ENCODE assay signal across 10 cellular contexts in the genomic region with DNA sequence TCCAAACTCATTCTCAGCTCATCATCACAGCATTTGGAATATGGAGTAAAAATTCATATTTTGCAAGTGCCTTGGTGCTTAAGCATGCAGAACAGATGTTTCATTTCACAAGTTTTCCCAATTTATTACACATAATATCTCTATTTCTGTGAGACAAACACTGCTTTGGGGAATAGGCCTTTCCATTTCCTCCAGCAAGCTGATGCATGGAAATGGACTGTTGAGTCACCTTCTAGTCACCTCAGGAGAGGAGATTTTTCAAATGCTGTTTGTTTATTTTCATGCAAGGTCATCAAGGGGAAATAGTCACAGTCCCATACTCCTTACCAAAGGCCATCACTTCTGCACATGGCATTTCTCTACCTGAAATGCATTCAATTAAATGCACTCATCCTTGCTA. TPM values are rescaled to one million over a fixed set of nuclear protein-coding genes. Genes with fewer than 3 reads are reported as not detected.
A peak's percentile ranks its signal among the peaks of the same experiment; 100 is the strongest.
DNase-seq lines count a peak whose midpoint lies in the region; ATAC-seq, FAIRE-seq and TF ChIP-seq lines count a peak whose summit lies in the region.
"Not testable (repeated sequence)": the region's sequence is repeated elsewhere in the genome, so short reads cannot be mapped to it uniquely, and the experiment has no call there.
"Had no signal": no experiment of that assay in that cellular context is flagged by ENCODE, and none has a peak within 500 bp of the region (broad histone marks: within the 10 kb centered on the region; RNA-seq: fewer than 3 reads in every experiment).

No MANE protein-coding gene starts in this region.

- H2AK5ac ChIP-seq in IMR-90 (ENCODE audit: low read depth, low read length): not testable (repeated sequence)

- H3K79me1 ChIP-seq in IMR-90 (ENCODE audit: low read depth in 1 of 2, low read length in 2 of 2): not testable (repeated sequence)

- H3K4me1 ChIP-seq in GM23248 (ENCODE audit: insufficient read depth); IMR-90 (ENCODE audit: control insufficient read depth, insufficient read depth, low read length); Panc1 (ENCODE audit: control insufficient read depth, insufficient read depth, low read length); gastroesophageal sphincter: not testable (repeated sequence)

- intact Hi-C loops in IMR-90 (cut with micrococcal nuclease): loop anchor here (2.0 kb wide), 1 partner anchor 151 kb away; no protein-coding TSS in a partner anchor
- intact Hi-C loops in Panc1 (cut with micrococcal nuclease; ENCODE audit: unreplicated experiment): not testable (repeated sequence)

- in situ Hi-C loops in GM23248 (cut with MboI); IMR-90 (cut with MboI; ENCODE audit: low sequenced_read_pairs); Panc1 (cut with HindIII; ENCODE audit: low pct_unique_long_range_greater_than_20kb, low sequenced_read_pairs): not testable (repeated sequence)

- H2AK9ac ChIP-seq in IMR-90 (replicated peaks; ENCODE audit: low read depth, low read length, poor library complexity): not testable (repeated sequence)

- H3K18ac ChIP-seq in IMR-90 (ENCODE audit: low read depth, low read length): not testable (repeated sequence)

- ATAC-seq in IMR-90 (ENCODE audit: low read depth) (peak; percentile 67), Panc1 (peak; percentile 67; the same call in 1 of the 2 replicates), gastroesophageal sphincter (peak; percentile 55)

- CTCF ChIA-PET in IMR-90 (lab: Yijun Ruan, JAX); Panc1 (lab: Charles Lee): not testable (repeated sequence)

- H4K5ac ChIP-seq in IMR-90 (ENCODE audit: low read depth, low read length): not testable (repeated sequence)

- not testable (repeated sequence) for H3K56ac ChIP-seq in IMR-90 (ENCODE audit: extremely low read depth, insufficient read depth, low read length)

- H3K9ac ChIP-seq in GM23248; IMR-90 (ENCODE audit: low read depth, low read length): not testable (repeated sequence)

- H3K4me2 ChIP-seq in GM23248 (ENCODE audit: unreplicated experiment); IMR-90 (ENCODE audit: low read depth, low read length): not testable (repeated sequence)

- POLR2A ChIA-PET in IMR-90 (lab: Charles Lee; ENCODE audit: unreplicated experiment); Panc1 (lab: Charles Lee): not testable (repeated sequence)

- not testable (repeated sequence) for TF ChIP-seq EP300 in gastroesophageal sphincter (IDR thresholded peaks at IDR 0.05)

- not testable (repeated sequence) for H3K27me3 ChIP-seq in GM23248 (replicated peaks; ENCODE audit: insufficient read depth); IMR-90 (ENCODE audit: control insufficient read depth, insufficient read depth, low read length); Panc1 (ENCODE audit: control insufficient read depth, insufficient read depth, low read length); bronchial epithelial cell (ENCODE audit: control insufficient read depth, insufficient read depth, low read length); gastroesophageal sphincter

- not testable (repeated sequence) for H4K91ac ChIP-seq in IMR-90 (ENCODE audit: insufficient read depth, low read depth, low read length)

- H3K9me2 ChIP-seq in GM23248 (ENCODE audit: insufficient read depth): not testable (repeated sequence)

- TF ChIP-seq CTCF in IMR-90 (conservative IDR thresholded peaks at IDR 0.05; ENCODE audit: low read depth, low read length); Panc1 (IDR thresholded peaks at IDR 0.05); bronchial epithelial cell (IDR thresholded peaks at IDR 0.05; ENCODE audit: insufficient read depth, low read length, severe bottlenecking); gastroesophageal sphincter (IDR thresholded peaks at IDR 0.05): not testable (repeated sequence)

- DNase-seq in GM23248; Panc1 (ENCODE audit: low read depth, low spot score): not testable (repeated sequence)
- DNase-seq in IMR-90 (peak; percentile 0), bronchial epithelial cell (ENCODE audit: low read depth) (peak; percentile 8)

- dilution Hi-C loops in IMR-90 (cut with HindIII; ENCODE audit: low sequenced_read_pairs, unreplicated experiment): not testable (repeated sequence)

- FAIRE-seq in bronchial epithelial cell (lab: Jason Lieb, UNC): not testable (repeated sequence)

- H4K20me1 ChIP-seq in GM23248 (ENCODE audit: insufficient read depth); IMR-90 (ENCODE audit: insufficient read depth, low read length): not testable (repeated sequence)

- H3K27ac ChIP-seq in GM23248: peak overlapping the region; percentile 15; the same call in 1 of the 2 replicates
- H3K27ac ChIP-seq in IMR-90 (ENCODE audit: insufficient read depth, low read length); Panc1 (ENCODE audit: low read length); gastroesophageal sphincter: not testable (repeated sequence)

- H3K23ac ChIP-seq in IMR-90 (ENCODE audit: low read depth, low read length): not testable (repeated sequence)

- not testable (repeated sequence) for H3K36me3 ChIP-seq in GM23248 (ENCODE audit: low read depth); IMR-90 (ENCODE audit: control insufficient read depth, insufficient read depth, low read length); Panc1 (ENCODE audit: control insufficient read depth, insufficient read depth, low read length); bronchial epithelial cell (ENCODE audit: control insufficient read depth, insufficient read depth, low read length); gastroesophageal sphincter

- H2BK20ac ChIP-seq in IMR-90 (ENCODE audit: low read depth, low read length): not testable (repeated sequence)

- H3K9me1 ChIP-seq in IMR-90 (ENCODE audit: insufficient read depth, low read length): not testable (repeated sequence)

- H4K8ac ChIP-seq in IMR-90 (ENCODE audit: low read depth in 2 of 2, low read length in 2 of 2): not testable (repeated sequence)

- H3F3A ChIP-seq in GM23248 (ENCODE audit: insufficient read depth): not testable (repeated sequence)

- not testable (repeated sequence) for BruUV-seq in IMR-90 (replicated peaks; lab: Mats Ljungman, UMichigan)
- BruUV-seq in Panc1 (replicated peaks; lab: Mats Ljungman, UMichigan): TSS peak; percentile 3

- TF ChIP-seq RAD21 in IMR-90 (IDR thresholded peaks at IDR 0.05; ENCODE audit: low read length): not testable (repeated sequence)

- not testable (repeated sequence) for H3K4ac ChIP-seq in IMR-90 (ENCODE audit: low read depth, low read length)

- not testable (repeated sequence) for H2BK15ac ChIP-seq in IMR-90 (ENCODE audit: low read depth, low read length)

- not testable (repeated sequence) for H2BK120ac ChIP-seq in IMR-90 (ENCODE audit: low read depth, low read length)

- H2BK5ac ChIP-seq in IMR-90 (ENCODE audit: low read depth, low read length, poor library complexity, severe bottlenecking): not testable (repeated sequence)

- H3K14ac ChIP-seq in IMR-90 (replicated peaks; ENCODE audit: low read depth, low read length): not testable (repeated sequence)

- not testable (repeated sequence) for H3K9me3 ChIP-seq in GM23248 (ENCODE audit: low read depth); IMR-90 (ENCODE audit: control insufficient read depth, insufficient read depth, low read length); Panc1 (ENCODE audit: control insufficient read depth, insufficient read depth, low read depth, low read length); gastroesophageal sphincter

- not testable (repeated sequence) for TF ChIP-seq POLR2A in IMR-90 (IDR thresholded peaks at IDR 0.05; ENCODE audit: low read depth, low read length); gastroesophageal sphincter (IDR thresholded peaks at IDR 0.05)

- not testable (repeated sequence) for H3K79me2 ChIP-seq in GM23248 (ENCODE audit: insufficient read depth)

- H2AFZ ChIP-seq in GM23248; IMR-90 (replicated peaks; ENCODE audit: low read length, poor library complexity): not testable (repeated sequence)

- not testable (repeated sequence) for H3K4me3 ChIP-seq in GM23248; IMR-90 (ENCODE audit: insufficient read depth, low read depth, low read length); Panc1 (ENCODE audit: low read depth in 2 of 2, low read length in 2 of 2); bronchial epithelial cell (ENCODE audit: low read depth, low read length); gastroesophageal sphincter

RNA-seq across cellular contexts. Expression of a gene that starts 48.5 kb away (rescaled TPM):
- total RNA-seq in GM23248 (2014; rRNA removed; shearing (Covaris generic)): not detected in 2 replicates
- polyA plus RNA-seq in GM23248 (2016; fragmentation: Nextera tagmentation; extraction: Ambion mirVana): not detected in 2 replicates
- total RNA-seq in IMR-90 (2012; rRNA removed): not detected in 2 replicates
- not detected in 2 replicates for polyA plus RNA-seq in IMR-90 (2012; rRNA removed)
- not detected in 2 replicates for polyA plus RNA-seq in IMR-90 (2012; cell fraction: cytosol; rRNA removed)
- polyA plus RNA-seq in IMR-90 (2012; cell fraction: nucleus; rRNA removed; ENCODE audit: low replicate concordance): 0.05 TPM in 1 of 2 replicates, not detected in the other
- 0.08 TPM for total RNA-seq in Panc1 (2021; ENCODE audit: unreplicated experiment)
- not detected for polyA plus RNA-seq in Panc1 (2012; ENCODE audit: insufficient read length)
- 0.13 TPM in 1 of 2 replicates, not detected in the other for total RNA-seq in bronchial epithelial cell
- under 1 TPM in 1 of 4 donors, not detected in 3; 0.39 TPM for total RNA-seq in gastroesophageal sphincter
- total RNA-seq: A172, GM23338, H4, HFFc6 had no signal
- polyA plus RNA-seq: CD4-positive, alpha-beta memory T cell had no signal
